In genomic region chr3:190063490-190063889, GRCh38 we compare ENCODE assay signal across 2 cellular contexts.
TF ChIP-seq lines count a peak whose summit lies in the region.

No MANE protein-coding gene starts in this region.

TF ChIP-seq in HCT116, 20 proteins besides CTCF, POLR2A, EP300 and RAD21 (continued from another document):
- 0 out of 2 replicates have a peak, but pooled peaks have one; percentile 1 for TF ChIP-seq CBX3 (IDR thresholded peaks at IDR 0.05; ENCODE audit: low read depth)

TF ChIP-seq in GM12878, 131 proteins besides CTCF, POLR2A, EP300 and RAD21 (continued from another document):
- TF ChIP-seq MEF2B (IDR thresholded peaks at IDR 0.05; ENCODE audit: partially characterized antibody, poor library complexity, severe bottlenecking) (peak; percentile 47), FOXM1 (IDR thresholded peaks at IDR 0.05; ENCODE audit: low read depth, low read length) (no peak), ZNF592 (IDR thresholded peaks at IDR 0.05) (no peak), BMI1 (IDR thresholded peaks at IDR 0.05; ENCODE audit: borderline replicate concordance) (no peak)
